1 cellular context compared by ENCODE assay signal in genomic region chr10:24012249-24012803, GRCh38.
TF ChIP-seq lines count a peak whose summit lies in the region.

No MANE protein-coding gene starts in this region.

TF ChIP-seq in WTC11, 78 proteins besides CTCF, POLR2A, EP300 and RAD21 (continued from another document):
- TF ChIP-seq SMAD3 (CRISPR knock-in tag; IDR thresholded peaks at IDR 0.05; ENCODE audit: borderline replicate concordance) (no peak), ETV6 (CRISPR knock-in tag; IDR thresholded peaks at IDR 0.05) (no peak), ZMAT4 (CRISPR knock-in tag; IDR thresholded peaks at IDR 0.05) (no peak), TP53 (CRISPR knock-in tag; IDR thresholded peaks at IDR 0.05) (no peak), ZNF281 (CRISPR knock-in tag; IDR thresholded peaks at IDR 0.05) (no peak), KAT7 (CRISPR knock-in tag; IDR thresholded peaks at IDR 0.05; ENCODE audit: borderline replicate concordance) (no peak)
